Comparison of ENCODE assay signal across 26 cellular contexts in genomic region chr11:112590778-112591177, GRCh38.
DNase-seq lines count a peak whose midpoint lies in the region; ATAC-seq, FAIRE-seq and TF ChIP-seq lines count a peak whose summit lies in the region.
"Had no signal": no experiment of that assay in that cellular context is flagged by ENCODE, and none has a peak within 500 bp of the region (broad histone marks: within the 10 kb centered on the region; RNA-seq: fewer than 3 reads in every experiment).

No MANE protein-coding gene starts in this region.

- intact Hi-C loops in sigmoid colon (cut with DNase I), result no loop called here

- H3K4me3 ChIP-seq in BJ (ENCODE audit: low read depth, low read length) (no peak overlapping the region), RWPE2 (ENCODE audit: severe bottlenecking) (no peak overlapping the region), hepatocyte (no peak overlapping the region), sigmoid colon (no peak overlapping the region)
- H3K4me3 ChIP-seq: gastroesophageal sphincter, lower lobe of right lung, skin epidermis, upper lobe of right lung had no signal

- H3K4me1 ChIP-seq in RWPE2 (ENCODE audit: insufficient read depth, poor library complexity, severe bottlenecking), result no peaks in the 10 kb centered on the region
- H3K4me1 ChIP-seq in hepatocyte (ENCODE audit: insufficient read depth), result peaks cover 24% of the 10 kb centered on the region
- peaks cover 0 to 41% (median 40%) of the 10 kb centered on the region in 4 donors for H3K4me1 ChIP-seq in sigmoid colon
- H3K4me1 ChIP-seq: upper lobe of right lung had no signal

- TF ChIP-seq EP300 in sigmoid colon (IDR thresholded peaks at IDR 0.05), result no peak

- H3K27me3 ChIP-seq in BJ (ENCODE audit: control insufficient read depth, insufficient read depth, low read length), result no peaks in the 10 kb centered on the region
- H3K27me3 ChIP-seq in RWPE2 (ENCODE audit: insufficient read depth, poor library complexity, severe bottlenecking), result no peaks in the 10 kb centered on the region
- no peaks in the 10 kb centered on the region for H3K27me3 ChIP-seq in hepatocyte
- no peaks in the 10 kb centered on the region for H3K27me3 ChIP-seq in sigmoid colon
- H3K27me3 ChIP-seq: gastroesophageal sphincter, upper lobe of right lung had no signal

- H3K27ac ChIP-seq in RWPE2 (ENCODE audit: poor library complexity, severe bottlenecking), result no peak overlapping the region
- peak overlapping the region; percentile 77 for H3K27ac ChIP-seq in hepatocyte
- H3K27ac ChIP-seq in sigmoid colon, result peak overlapping the region in 3 of 4 donors; percentile 51 to 76 (median 72)
- H3K27ac ChIP-seq: epithelial cell of prostate, lower lobe of right lung, skin epidermis, upper lobe of right lung had no signal

- no peak overlapping the region for H2AFZ ChIP-seq in hepatocyte

- no peaks in the 10 kb centered on the region for H4K20me1 ChIP-seq in hepatocyte (ENCODE audit: insufficient read depth, poor library complexity, severe bottlenecking)

- TF ChIP-seq CTCF in BJ (IDR thresholded peaks at IDR 0.05; ENCODE audit: insufficient read depth, low read depth, low read length) (no peak), RWPE2 (IDR thresholded peaks at IDR 0.05; ENCODE audit: poor library complexity, severe bottlenecking) (no peak), hepatocyte (IDR thresholded peaks at IDR 0.05; ENCODE audit: poor library complexity) (no peak), sigmoid colon (IDR thresholded peaks at IDR 0.05) (no peak)

- TF ChIP-seq POLR2A in sigmoid colon (IDR thresholded peaks at IDR 0.05), result no peak

- CTCF ChIA-PET in BJ (lab: Yijun Ruan, JAX), result interaction anchor here (0.5 kb wide), 1 partner anchor 699 kb away, joined by 3 read pairs; no protein-coding TSS in a partner anchor

- FAIRE-seq in frontal cortex (lab: Jason Lieb, UNC), result no peak

- H3K36me3 ChIP-seq in BJ (ENCODE audit: control insufficient read depth, insufficient read depth, low read length) (no peaks in the 10 kb centered on the region), RWPE2 (ENCODE audit: low read depth) (no peaks in the 10 kb centered on the region), hepatocyte (replicated peaks; ENCODE audit: insufficient read depth, low read depth) (no peaks in the 10 kb centered on the region), sigmoid colon (no peaks in the 10 kb centered on the region)
- H3K36me3 ChIP-seq: gastroesophageal sphincter, lower lobe of right lung, upper lobe of right lung had no signal

- DNase-seq in BJ (ENCODE audit: low read depth) (peak; percentile 26), RWPE2 (ENCODE audit: low spot score) (no peak), hepatocyte (ENCODE audit: low spot score) (no peak), sigmoid colon (no peak), frontal cortex (ENCODE audit: low spot score in 2 of 2) (no peak), SHP77 treated with DMSO at 0.1 percent for 48 hours (lab: John Stamatoyannopoulos, UW) (no peak), NCI-H69 (lab: John Stamatoyannopoulos, UW) (no peak)
- no peak for DNase-seq in activated CD4-positive, alpha-beta T cell treated with anti-CD3 and anti-CD28 coated beads for 4 hours
- DNase-seq: activated B cell treated with CpG ODN at 0.5 μM for 24 hours; activated CD4-positive, alpha-beta memory T cell treated with anti-CD3 and anti-CD28 coated beads for 36 hours; activated CD8-positive, alpha-beta memory T cell treated with anti-CD3 and anti-CD28 coated beads, Interleukin-2, amount 50 U/mL, for 48 hours; activated naive CD8-positive, alpha-beta T cell treated with anti-CD3 and anti-CD28 coated beads, Interleukin-2, amount 10 ng/mL, durations not matched to agents 7 days and 5 days; C1 segment of cervical spinal cord; Calu3; effector CD4-positive, alpha-beta T cell; EL; lower lobe of right lung; NCI-H1417 treated with DMSO at 0.1 percent for 48 hours; NCI-H2081 treated with DMSO at 0.1 percent for 48 hours; NCI-H446; substantia nigra; upper lobe of right lung had no signal

- ATAC-seq in RWPE2 (ENCODE audit: low read depth), result 0 out of 3 replicates have a peak, but pooled peaks have one; percentile 22
- ATAC-seq: gastroesophageal sphincter, HCT116 had no signal

- no peaks in the 10 kb centered on the region for H3K9me3 ChIP-seq in RWPE2 (ENCODE audit: severe bottlenecking)
- no peaks in the 10 kb centered on the region for H3K9me3 ChIP-seq in hepatocyte (ENCODE audit: low read depth)
- H3K9me3 ChIP-seq in sigmoid colon, result peaks cover 0 to 3% (median 0%) of the 10 kb centered on the region in 4 donors
- H3K9me3 ChIP-seq: gastroesophageal sphincter, lower lobe of right lung, upper lobe of right lung had no signal

- H3K79me2 ChIP-seq in hepatocyte, result no peaks in the 10 kb centered on the region

- no peak overlapping the region for H3K4me2 ChIP-seq in hepatocyte

- 60% methylated on average over 2 of the region's 2 CpGs for WGBS in hepatocyte (ENCODE audit: low lambda C conversion rate, missing lambda C conversion rate)
- WGBS in sigmoid colon, 2 donors, result 68 to 77% methylated on average over 2 of the region's 2 CpGs

- H3K9me2 ChIP-seq in hepatocyte (replicated peaks; ENCODE audit: insufficient read depth), result no peaks in the 10 kb centered on the region

- POLR2A ChIA-PET in BJ (lab: Charles Lee), result no interaction called here
